ENCODE assay signal across 11 cellular contexts in the genomic region with DNA sequence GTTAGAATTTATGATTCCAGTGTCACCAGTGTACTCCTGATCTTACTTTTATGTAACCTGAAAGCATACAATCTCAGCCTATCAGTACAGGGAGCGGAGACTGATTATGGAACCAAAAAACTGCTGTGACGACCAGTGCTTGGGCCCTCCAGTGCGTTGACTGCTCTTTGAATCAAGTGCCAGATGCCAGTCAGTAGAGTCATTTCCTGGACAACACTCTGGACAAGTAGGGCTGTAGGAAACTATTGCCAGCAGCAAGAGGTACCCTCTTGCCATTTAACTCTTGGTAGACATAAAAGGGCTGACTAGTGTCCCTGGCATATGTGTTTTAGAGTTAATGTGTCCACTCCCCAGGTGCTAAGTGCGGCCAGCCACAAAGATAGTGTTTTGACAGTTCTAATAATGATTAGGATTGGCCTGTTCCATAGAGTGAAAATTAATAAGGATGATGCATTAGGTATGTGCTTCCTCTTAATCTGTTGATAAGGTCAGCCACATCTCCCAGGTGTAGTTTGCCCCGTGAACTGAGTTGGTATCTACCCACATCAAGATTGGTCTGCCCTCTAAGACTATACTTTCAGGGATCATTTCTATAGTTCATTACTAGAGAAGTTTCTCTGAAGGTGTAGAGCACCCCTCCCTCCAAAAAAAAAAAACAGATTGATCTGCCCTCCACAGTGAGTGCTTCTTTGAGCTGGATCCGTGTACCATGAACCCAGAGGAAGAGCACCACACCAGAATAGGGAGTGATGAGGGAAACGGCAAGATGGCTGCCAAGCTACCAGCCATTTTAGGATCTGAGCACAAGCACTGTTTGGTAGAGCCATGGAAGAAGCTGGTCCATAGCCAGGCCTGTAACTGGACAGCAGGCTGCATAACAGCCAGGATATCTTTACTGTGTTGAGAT. TPM values are rescaled to one million over a fixed set of nuclear protein-coding genes. Genes with fewer than 3 reads are reported as not detected.
DNase-seq lines count a peak whose midpoint lies in the region; ATAC-seq and TF ChIP-seq lines count a peak whose summit lies in the region.
"Had no signal": no experiment of that assay in that cellular context is flagged by ENCODE, and none has a peak within 500 bp of the region (broad histone marks: within the 10 kb centered on the region; RNA-seq: fewer than 3 reads in every experiment).

No MANE protein-coding gene starts in this region.

- H3K36me3 Mint-ChIP-seq in activated T-cell treated with anti-CD3 and anti-CD28 coated beads, Interleukin-2, amount 50 U/mL, for 72 hours (ENCODE audit: insufficient read depth in 2 of 2) = peaks cover 3 to 12% of the 10 kb centered on the region in 2 donors
- peaks cover 42% of the 10 kb centered on the region for H3K36me3 Mint-ChIP-seq in activated CD8-positive, alpha-beta memory T cell treated with anti-CD3 and anti-CD28 coated beads, Interleukin-2, amount 10 ng/mL, durations not matched to agents 7 days and 5 days

- CTCF ChIA-PET in activated CD8-positive, alpha-beta memory T cell treated with anti-CD3 and anti-CD28 coated beads, Interleukin-2, amount 10 ng/mL, durations not matched to agents 7 days and 5 days (lab: Charles Lee) = interaction anchor here (1.0 to 1.1 kb wide), 2 partner anchors 24 to 31 kb away, joined by 3 to 4 read pairs; no protein-coding TSS in a partner anchor

- no peak for DNase-seq in activated T-cell treated with anti-CD3 and anti-CD28 coated beads, Interleukin-2, amount 50 U/mL, for 72 hours
- DNase-seq in activated T-cell treated with anti-CD3 and anti-CD28 coated beads for 4 hours = no peak
- peak; percentile 28 to 77 for DNase-seq in SW 1271 (lab: John Stamatoyannopoulos, UW)
- peak; percentile 29 for DNase-seq in glomerular visceral epithelial cell (ENCODE audit: extremely low spot score)
- peak; percentile 20 for DNase-seq in sigmoid colon
- DNase-seq in activated CD8-positive, alpha-beta memory T cell treated with anti-CD3 and anti-CD28 coated beads, Interleukin-2, amount 10 ng/mL, durations not matched to agents 7 days and 5 days = no peak
- no peak for DNase-seq in H4 (ENCODE audit: low spot score)
- DNase-seq: NCI-H1105 treated with DMSO at 0.1 percent for 48 hours; stimulated activated CD4-positive, alpha-beta T cell treated with anti-CD3 and anti-CD28 coated beads, Interleukin-4, amount 100 ng/mL, for 1 hour had no signal

- no peak for TF ChIP-seq POLR2A in sigmoid colon (IDR thresholded peaks at IDR 0.05)

- H3K4me3 ChIP-seq in sigmoid colon = no peak overlapping the region
- H3K4me3 ChIP-seq: thoracic aorta had no signal

- no peaks in the 10 kb centered on the region for H3K9me3 ChIP-seq in sigmoid colon
- H3K9me3 ChIP-seq: thoracic aorta had no signal

- peaks cover 0 to 31% (median 19%) of the 10 kb centered on the region in 4 donors for H3K4me1 ChIP-seq in sigmoid colon

- intact Hi-C loops in sigmoid colon (cut with DNase I) = no loop called here

- H3K36me3 ChIP-seq in sigmoid colon = peaks cover 0 to 22% (median 16%) of the 10 kb centered on the region in 4 donors

- no peak for TF ChIP-seq CTCF in sigmoid colon (IDR thresholded peaks at IDR 0.05)

- H3K9me3 Mint-ChIP-seq in activated T-cell treated with anti-CD3 and anti-CD28 coated beads, Interleukin-2, amount 50 U/mL, for 72 hours = no peaks in the 10 kb centered on the region
- H3K9me3 Mint-ChIP-seq in activated CD8-positive, alpha-beta memory T cell treated with anti-CD3 and anti-CD28 coated beads, Interleukin-2, amount 10 ng/mL, durations not matched to agents 7 days and 5 days (ENCODE audit: low read depth) = no peaks in the 10 kb centered on the region

- no peak overlapping the region for H3K4me3 Mint-ChIP-seq in activated T-cell treated with anti-CD3 and anti-CD28 coated beads, Interleukin-2, amount 50 U/mL, for 72 hours
- no peak overlapping the region for H3K4me3 Mint-ChIP-seq in activated CD8-positive, alpha-beta memory T cell treated with anti-CD3 and anti-CD28 coated beads, Interleukin-2, amount 10 ng/mL, durations not matched to agents 7 days and 5 days

- H3K27ac Mint-ChIP-seq in activated T-cell treated with anti-CD3 and anti-CD28 coated beads, Interleukin-2, amount 50 U/mL, for 72 hours = peak overlapping the region; percentile 24
- no peak overlapping the region for H3K27ac Mint-ChIP-seq in activated CD8-positive, alpha-beta memory T cell treated with anti-CD3 and anti-CD28 coated beads, Interleukin-2, amount 10 ng/mL, durations not matched to agents 7 days and 5 days

- no peaks in the 10 kb centered on the region for H3K27me3 Mint-ChIP-seq in activated T-cell treated with anti-CD3 and anti-CD28 coated beads, Interleukin-2, amount 50 U/mL, for 72 hours (ENCODE audit: low read depth)
- no peaks in the 10 kb centered on the region for H3K27me3 Mint-ChIP-seq in activated CD8-positive, alpha-beta memory T cell treated with anti-CD3 and anti-CD28 coated beads, Interleukin-2, amount 10 ng/mL, durations not matched to agents 7 days and 5 days

- no peak for ATAC-seq in activated T-cell treated with anti-CD3 and anti-CD28 coated beads, Interleukin-2, amount 50 U/mL, for 72 hours (replicated peaks in 1 of 2)
- ATAC-seq in activated CD8-positive, alpha-beta memory T cell treated with anti-CD3 and anti-CD28 coated beads, Interleukin-2, amount 10 ng/mL, durations not matched to agents 7 days and 5 days = no peak
- no peak for ATAC-seq in HG02840 (IDR thresholded peaks at IDR 0.05; ENCODE audit: low FRiP score, unreplicated experiment)

- WGBS in sigmoid colon, 2 donors = 87 to 92% methylated on average over 7 of the region's 7 CpGs

- H3K27me3 ChIP-seq in sigmoid colon = no peaks in the 10 kb centered on the region

- no peak for TF ChIP-seq EP300 in sigmoid colon (IDR thresholded peaks at IDR 0.05)

- H3K4me1 Mint-ChIP-seq in activated T-cell treated with anti-CD3 and anti-CD28 coated beads, Interleukin-2, amount 50 U/mL, for 72 hours (ENCODE audit: low read depth) = peaks cover 54% of the 10 kb centered on the region
- H3K4me1 Mint-ChIP-seq in activated CD8-positive, alpha-beta memory T cell treated with anti-CD3 and anti-CD28 coated beads, Interleukin-2, amount 10 ng/mL, durations not matched to agents 7 days and 5 days = peaks cover 34% of the 10 kb centered on the region

- H3K27ac ChIP-seq in sigmoid colon = no peak overlapping the region
- H3K27ac ChIP-seq: thoracic aorta had no signal

RNA-seq across cellular contexts. Expression of a gene that starts 20.7 kb away (rescaled TPM):
- total RNA-seq in activated T-cell treated with anti-CD3 and anti-CD28 coated beads, Interleukin-2, amount 50 U/mL, for 72 hours = under 1 TPM in 1 of 2 donors, not detected in 1; 0.58 TPM
- total RNA-seq in sigmoid colon = 1 to 10 TPM in 3 of 4 donors, under 1 TPM in 1; 0.66 to 1.9 (median 1.3) TPM
- polyA plus RNA-seq in sigmoid colon = 100 to 1,000 TPM in 1 of 3 donors, 10 to 100 TPM in 2; 72.6 to 105 (median 91.3) TPM
- under 1 TPM; 0.66 to 0.67 TPM for total RNA-seq in activated CD8-positive, alpha-beta memory T cell treated with anti-CD3 and anti-CD28 coated beads, Interleukin-2, amount 10 ng/mL, durations not matched to agents 7 days and 5 days
- total RNA-seq in H4 (2014; rRNA removed; shearing (Covaris generic)) = not detected in 2 replicates

RNA-seq across cellular contexts. Expression of a gene that starts 29.1 kb away (rescaled TPM):
- total RNA-seq in activated T-cell treated with anti-CD3 and anti-CD28 coated beads, Interleukin-2, amount 50 U/mL, for 72 hours = 10 to 100 TPM; 70.4 to 71.5 TPM
- 10 to 100 TPM; 35.6 to 37.1 (median 36.4) TPM for total RNA-seq in sigmoid colon
- polyA plus RNA-seq in sigmoid colon = 10 to 100 TPM; 16.8 to 25.0 (median 21.3) TPM
- total RNA-seq in activated CD8-positive, alpha-beta memory T cell treated with anti-CD3 and anti-CD28 coated beads, Interleukin-2, amount 10 ng/mL, durations not matched to agents 7 days and 5 days = 10 to 100 TPM; 89.5 to 90.8 TPM
- 25.4 and 27.4 TPM in 2 replicates for total RNA-seq in H4 (2014; rRNA removed; shearing (Covaris generic))

RNA-seq across cellular contexts. Expression of a gene that starts 35.8 kb away (rescaled TPM):
- total RNA-seq in activated T-cell treated with anti-CD3 and anti-CD28 coated beads, Interleukin-2, amount 50 U/mL, for 72 hours = 10 to 100 TPM; 30.6 to 42.8 TPM
- total RNA-seq in sigmoid colon = 10 to 100 TPM; 30.8 to 50.4 (median 35.8) TPM
- polyA plus RNA-seq in sigmoid colon = 10 to 100 TPM; 10.2 to 40.5 (median 12.5) TPM
- 10 to 100 TPM; 69.3 to 78.0 TPM for total RNA-seq in activated CD8-positive, alpha-beta memory T cell treated with anti-CD3 and anti-CD28 coated beads, Interleukin-2, amount 10 ng/mL, durations not matched to agents 7 days and 5 days
- total RNA-seq in H4 (2014; rRNA removed; shearing (Covaris generic)) = 6.8 and 8.2 TPM in 2 replicates

RNA-seq across cellular contexts. Expression of a gene that starts 55.6 kb away (rescaled TPM):
- total RNA-seq in activated T-cell treated with anti-CD3 and anti-CD28 coated beads, Interleukin-2, amount 50 U/mL, for 72 hours = 10 to 100 TPM; 29.5 to 31.2 TPM
- 10 to 100 TPM; 39.2 to 59.4 (median 45.4) TPM for total RNA-seq in sigmoid colon
- 10 to 100 TPM; 19.9 to 32.0 (median 22.2) TPM for polyA plus RNA-seq in sigmoid colon
- total RNA-seq in activated CD8-positive, alpha-beta memory T cell treated with anti-CD3 and anti-CD28 coated beads, Interleukin-2, amount 10 ng/mL, durations not matched to agents 7 days and 5 days = 10 to 100 TPM; 25.9 to 28.7 TPM
- 41.8 and 45.8 TPM in 2 replicates for total RNA-seq in H4 (2014; rRNA removed; shearing (Covaris generic))

Comparison
In these comparisons a context has a peak if more than half of its experiments do, and no peak if none do; other contexts are left out.
1. DNase-seq: peak in SW 1271 (2 of 2), glomerular visceral epithelial cell (single experiment) and sigmoid colon (single experiment); none in activated T-cell treated with anti-CD3 and anti-CD28 coated beads, Interleukin-2, amount 50 U/mL, for 72 hours (0 of 2), activated T-cell treated with anti-CD3 and anti-CD28 coated beads for 4 hours (single experiment), activated CD8-positive, alpha-beta memory T cell treated with anti-CD3 and anti-CD28 coated beads, Interleukin-2, amount 10 ng/mL, durations not matched to agents 7 days and 5 days (single experiment) and H4 (single experiment).